ENCODE assay signal across 8 cellular contexts in the genomic region with DNA sequence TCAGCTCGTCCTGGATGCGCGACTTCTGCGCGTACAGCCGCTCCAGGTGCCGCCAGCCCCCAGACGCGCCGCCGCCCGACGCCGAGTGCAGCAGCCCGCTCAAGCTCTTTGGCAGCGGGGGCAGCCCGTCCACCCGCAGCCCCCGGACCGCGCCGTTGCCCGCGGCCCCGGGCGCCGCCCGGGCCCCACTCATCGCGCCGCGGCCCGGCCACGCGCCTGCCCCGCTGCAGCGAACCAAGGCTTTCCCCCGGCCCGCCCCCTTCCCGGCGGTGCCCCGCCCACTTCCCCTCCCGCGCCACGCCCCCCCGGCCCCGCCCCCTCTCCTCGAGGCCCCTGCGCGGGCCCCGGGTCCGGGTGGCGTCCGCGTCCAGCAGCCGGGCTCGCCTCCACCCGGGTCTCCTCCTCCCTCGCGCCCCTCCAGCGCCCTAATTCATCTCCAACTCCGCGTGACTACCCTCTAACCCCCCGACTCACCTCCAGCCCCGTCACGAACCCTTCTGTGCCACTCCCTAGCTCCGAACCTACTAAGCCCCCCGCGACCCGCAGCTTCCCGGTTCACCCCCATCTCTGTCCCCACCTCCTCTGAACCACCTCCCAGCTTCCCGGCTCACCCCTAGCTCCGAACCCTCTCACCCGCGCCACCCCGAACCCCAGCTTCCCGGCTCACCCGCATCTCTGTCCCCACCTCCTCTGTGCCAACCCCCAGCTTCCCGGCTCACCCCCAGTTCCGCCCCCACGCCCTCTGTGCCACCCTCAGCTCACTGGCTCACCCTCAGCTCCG. TPM values are rescaled to one million over a fixed set of nuclear protein-coding genes. Genes with fewer than 3 reads are reported as not detected.
DNase-seq lines count a peak whose midpoint lies in the region; ATAC-seq and TF ChIP-seq lines count a peak whose summit lies in the region.

A gene (minus strand): TSS at position 236 of the 781 bp plus-strand sequence. CDS start 43 bp downstream, at position 193.

- no peaks in the 10 kb centered on the region for H3K79me2 ChIP-seq in SK-N-SH (ENCODE audit: insufficient read depth)

- TF ChIP-seq EP300 in SK-N-SH (IDR thresholded peaks at IDR 0.05; ENCODE audit: borderline replicate concordance in 1 of 2, low read depth in 1 of 2, low read length in 1 of 2): no peak
- no peak for TF ChIP-seq EP300 in upper lobe of left lung (IDR thresholded peaks at IDR 0.05)

- H3K36me3 ChIP-seq in SK-N-SH (replicated peaks in 1 of 2; ENCODE audit: control insufficient read depth in 1 of 2, insufficient read depth in 2 of 2, low read length in 1 of 2): no peaks in the 10 kb centered on the region
- H3K36me3 ChIP-seq in cardiac muscle cell: no peaks in the 10 kb centered on the region
- H3K36me3 ChIP-seq in upper lobe of left lung: no peaks in the 10 kb centered on the region

- H3K4me3 ChIP-seq in SK-N-SH (ENCODE audit: low read depth in 2 of 2, low read length in 1 of 2) (peak within 1 kb of the TSS; percentile 50 to 72), cardiac muscle cell (peak within 1 kb of the TSS; percentile 98), upper lobe of left lung (peak within 1 kb of the TSS; percentile 72 to 96 (median 79))

- peak within 1 kb of the TSS; percentile 44 for H3K27ac Mint-ChIP-seq in activated naive CD4-positive, alpha-beta T cell treated with anti-CD3 and anti-CD28 coated beads, Interleukin-2, amount 10 ng/mL, durations not matched to agents 7 days and 5 days
- peak within 1 kb of the TSS; percentile 67 for H3K27ac Mint-ChIP-seq in progenitor cell of endocrine pancreas

- peak within 1 kb of the TSS; percentile 74 for H2AFZ ChIP-seq in SK-N-SH (ENCODE audit: low read depth)

- H3K27me3 ChIP-seq in SK-N-SH (ENCODE audit: insufficient read depth) (peaks cover 13% of the 10 kb centered on the region), cardiac muscle cell (no peaks in the 10 kb centered on the region), upper lobe of left lung (peaks cover 0 to 9% (median 0%) of the 10 kb centered on the region in 4 donors)

- no peaks in the 10 kb centered on the region for H3F3A ChIP-seq in SK-N-SH (replicated peaks; ENCODE audit: insufficient read depth)

- peak; percentile 48 for ATAC-seq in HG02938 (IDR thresholded peaks at IDR 0.05; ENCODE audit: unreplicated experiment)
- peak; percentile 56 to 88 for ATAC-seq in upper lobe of left lung (ENCODE audit: low FRiP score in 2 of 2)

- TF ChIP-seq CTCF in SK-N-SH (IDR thresholded peaks at IDR 0.05): no peak
- no peak for TF ChIP-seq CTCF in cardiac muscle cell (IDR thresholded peaks at IDR 0.05; ENCODE audit: low read depth, low read length)
- TF ChIP-seq CTCF in progenitor cell of endocrine pancreas (IDR thresholded peaks at IDR 0.05; ENCODE audit: unreplicated experiment): no peak
- TF ChIP-seq CTCF in upper lobe of left lung (IDR thresholded peaks at IDR 0.05): peak in 1 of 6 experiments; percentile 8

- CTCF ChIA-PET in SK-N-SH (lab: Yijun Ruan, JAX): interaction anchor here (1.1 to 1.4 kb wide), 3 partner anchors 10 to 171 kb away, joined by 3 to 5 read pairs (median 4); no protein-coding TSS in a partner anchor
- CTCF ChIA-PET in activated naive CD4-positive, alpha-beta T cell treated with anti-CD3 and anti-CD28 coated beads, Interleukin-2, amount 10 ng/mL, durations not matched to agents 7 days and 5 days (lab: Charles Lee): interaction anchor here (1.1 to 1.2 kb wide), 2 partner anchors 62 to 67 kb away, joined by 3 read pairs; a partner anchor contains a TSS

- H3K27me3 Mint-ChIP-seq in activated naive CD4-positive, alpha-beta T cell treated with anti-CD3 and anti-CD28 coated beads, Interleukin-2, amount 10 ng/mL, durations not matched to agents 7 days and 5 days: peaks cover 41% of the 10 kb centered on the region
- no peaks in the 10 kb centered on the region for H3K27me3 Mint-ChIP-seq in progenitor cell of endocrine pancreas

- H3K4me2 ChIP-seq in SK-N-SH: peak within 1 kb of the TSS; percentile 95

- peaks cover 31% of the 10 kb centered on the region for H3K4me1 Mint-ChIP-seq in activated naive CD4-positive, alpha-beta T cell treated with anti-CD3 and anti-CD28 coated beads, Interleukin-2, amount 10 ng/mL, durations not matched to agents 7 days and 5 days
- peaks cover 29% of the 10 kb centered on the region for H3K4me1 Mint-ChIP-seq in progenitor cell of endocrine pancreas (ENCODE audit: low read depth)

- H3K4me3 Mint-ChIP-seq in activated naive CD4-positive, alpha-beta T cell treated with anti-CD3 and anti-CD28 coated beads, Interleukin-2, amount 10 ng/mL, durations not matched to agents 7 days and 5 days: peak within 1 kb of the TSS; percentile 73
- H3K4me3 Mint-ChIP-seq in progenitor cell of endocrine pancreas (ENCODE audit: low read depth): peak within 1 kb of the TSS; percentile 81

- H3K27ac ChIP-seq in SK-N-SH (ENCODE audit: low read depth in 2 of 2, low read length in 1 of 2) (no peak within 1 kb of the TSS), cardiac muscle cell (no peak within 1 kb of the TSS), upper lobe of left lung (peak within 1 kb of the TSS; percentile 74 to 89 (median 82))

- H4K20me1 ChIP-seq in SK-N-SH (ENCODE audit: insufficient read depth): no peaks in the 10 kb centered on the region

- no peaks in the 10 kb centered on the region for H3K9me3 ChIP-seq in SK-N-SH
- no peaks in the 10 kb centered on the region for H3K9me3 ChIP-seq in cardiac muscle cell (ENCODE audit: low read depth)
- peaks cover 0 to 11% (median 3%) of the 10 kb centered on the region in 4 donors for H3K9me3 ChIP-seq in upper lobe of left lung

- no peaks in the 10 kb centered on the region for H3K9me2 ChIP-seq in SK-N-SH

- peaks cover 6% of the 10 kb centered on the region for H3K36me3 Mint-ChIP-seq in activated naive CD4-positive, alpha-beta T cell treated with anti-CD3 and anti-CD28 coated beads, Interleukin-2, amount 10 ng/mL, durations not matched to agents 7 days and 5 days
- H3K36me3 Mint-ChIP-seq in progenitor cell of endocrine pancreas (ENCODE audit: insufficient read depth): peaks cover 6% of the 10 kb centered on the region

- DNase-seq in NCI-H345 (lab: John Stamatoyannopoulos, UW) (peak; percentile 58), NCI-H345 treated with DMSO at 0.1 percent for 48 hours (lab: John Stamatoyannopoulos, UW; ENCODE audit: unreplicated experiment) (no peak), SK-N-SH (peak; percentile 89), cardiac muscle cell (ENCODE audit: low read depth in 1 of 2, low spot score in 1 of 2) (peak; percentile 60 to 71), progenitor cell of endocrine pancreas (ENCODE audit: low spot score, unreplicated experiment) (peak; percentile 53), upper lobe of left lung (peak; percentile 58 to 95)
- DNase-seq in activated naive CD4-positive, alpha-beta T cell treated with anti-CD3 and anti-CD28 coated beads, Interleukin-2, amount 10 ng/mL, durations not matched to agents 7 days and 5 days: peak; percentile 76

- H3K4me1 ChIP-seq in SK-N-SH (ENCODE audit: control insufficient read depth in 1 of 2, insufficient read depth in 2 of 2, low read depth in 1 of 2, low read length in 1 of 2): peaks cover 0 to 8% of the 10 kb centered on the region in 2 experiments; a peak in 2 of 4 replicates
- peaks cover 14% of the 10 kb centered on the region for H3K4me1 ChIP-seq in cardiac muscle cell (ENCODE audit: low read depth)
- H3K4me1 ChIP-seq in upper lobe of left lung: peaks cover 10 to 43% (median 21%) of the 10 kb centered on the region in 4 donors

- peaks cover 3% of the 10 kb centered on the region for H3K9me3 Mint-ChIP-seq in activated naive CD4-positive, alpha-beta T cell treated with anti-CD3 and anti-CD28 coated beads, Interleukin-2, amount 10 ng/mL, durations not matched to agents 7 days and 5 days
- peaks cover 7% of the 10 kb centered on the region for H3K9me3 Mint-ChIP-seq in progenitor cell of endocrine pancreas (ENCODE audit: low read depth)

- TF ChIP-seq RAD21 in SK-N-SH (IDR thresholded peaks at IDR 0.05; ENCODE audit: low read length): no peak

- POLR2A ChIA-PET in SK-N-SH (lab: Yijun Ruan, JAX): no interaction called here

- H3K9ac ChIP-seq in SK-N-SH: peak within 1 kb of the TSS; percentile 44; the same call in 1 of the 2 replicates

- 10% methylated on average over 31 of the region's 82 CpGs for WGBS in SK-N-SH (ENCODE audit: low lambda C conversion rate)
- 2 to 4% methylated on average over 28 to 39 of the region's 82 CpGs for WGBS in upper lobe of left lung, 2 donors

- TF ChIP-seq POLR2A in upper lobe of left lung (IDR thresholded peaks at IDR 0.05): peak in 2 of 4 donors; percentile 29 to 54

TF ChIP-seq in SK-N-SH, 30 proteins besides CTCF, POLR2A, EP300 and RAD21:
- TF ChIP-seq, protein P1, sequence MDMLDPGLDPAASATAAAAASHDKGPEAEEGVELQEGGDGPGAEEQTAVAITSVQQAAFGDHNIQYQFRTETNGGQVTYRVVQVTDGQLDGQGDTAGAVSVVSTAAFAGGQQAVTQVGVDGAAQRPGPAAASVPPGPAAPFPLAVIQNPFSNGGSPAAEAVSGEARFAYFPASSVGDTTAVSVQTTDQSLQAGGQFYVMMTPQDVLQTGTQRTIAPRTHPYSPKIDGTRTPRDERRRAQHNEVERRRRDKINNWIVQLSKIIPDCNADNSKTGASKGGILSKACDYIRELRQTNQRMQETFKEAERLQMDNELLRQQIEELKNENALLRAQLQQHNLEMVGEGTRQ (IDR thresholded peaks at IDR 0.05; ENCODE audit: borderline replicate concordance, low read depth, low read length): no peak
- TF ChIP-seq NRF1 (IDR thresholded peaks at IDR 0.05; ENCODE audit: low read depth, low read length): no peak

RNA-seq across cellular contexts. Expression of the gene that starts here (rescaled TPM):
- 2.7 and 3.9 TPM in 2 replicates for polyA plus RNA-seq in SK-N-SH (2012; rRNA removed)
- 3.2 and 3.6 TPM in 2 replicates for polyA plus RNA-seq in SK-N-SH (2012; cell fraction: cytosol; rRNA removed)
- polyA plus RNA-seq in SK-N-SH (2012; cell fraction: nucleus; rRNA removed): 0.92 and 1.0 TPM in 2 replicates
- 13.0 and 24.2 TPM in 2 replicates for total RNA-seq in cardiac muscle cell
- polyA plus RNA-seq in cardiac muscle cell: 24.1 and 24.7 TPM in 2 replicates
- 20.9 and 21.5 TPM in 2 replicates for total RNA-seq in progenitor cell of endocrine pancreas
- total RNA-seq in upper lobe of left lung: 10 to 100 TPM; 17.8 to 64.5 (median 39.3) TPM

Comparison
In these comparisons a context has a peak if more than half of its experiments do, and no peak if none do; other contexts are left out.
1. H3K27ac ChIP-seq: peak in upper lobe of left lung (4 of 4); none in SK-N-SH (0 of 2) and cardiac muscle cell (single experiment).
2. Peak in every context shown above with its lines, with median percentiles within 50 percentile points of each other: H3K4me3 ChIP-seq.